ENCODE assay signal across 12 cellular contexts in the genomic region with DNA sequence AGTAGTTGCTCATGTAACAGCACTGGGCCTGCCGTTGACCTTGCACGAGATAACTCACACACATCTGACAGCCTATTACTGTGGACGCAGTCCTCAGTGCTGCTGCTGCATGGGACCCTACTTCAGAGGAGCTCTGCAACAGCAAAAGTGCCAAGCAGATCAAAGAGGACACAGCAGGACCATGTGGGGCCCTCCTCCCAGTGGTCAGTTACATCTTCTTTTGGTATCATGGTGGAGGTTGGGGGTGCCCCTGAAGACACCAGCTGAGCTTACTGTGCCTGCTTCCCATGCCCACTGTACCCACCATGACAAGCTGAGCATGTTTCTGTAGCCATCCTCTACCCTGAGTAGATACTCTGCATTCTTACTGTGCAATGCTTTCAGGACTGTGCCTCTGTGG. TPM values are rescaled to one million over a fixed set of nuclear protein-coding genes. Genes with fewer than 3 reads are reported as not detected.
"Had no signal": no experiment of that assay in that cellular context is flagged by ENCODE, and none has a peak within 500 bp of the region (broad histone marks: within the 10 kb centered on the region; RNA-seq: fewer than 3 reads in every experiment).

No MANE protein-coding gene starts in this region.

RNA-seq across cellular contexts. Expression of gene KCNJ18, which starts 41.6 kb away (rescaled TPM):
- total RNA-seq: stomach, subcutaneous adipose tissue, temporal lobe, thoracic aorta, thyroid gland, tibial nerve, transverse colon, upper lobe of left lung, ureter, urinary bladder, uterus, vagina had no signal
